In the genomic region with DNA sequence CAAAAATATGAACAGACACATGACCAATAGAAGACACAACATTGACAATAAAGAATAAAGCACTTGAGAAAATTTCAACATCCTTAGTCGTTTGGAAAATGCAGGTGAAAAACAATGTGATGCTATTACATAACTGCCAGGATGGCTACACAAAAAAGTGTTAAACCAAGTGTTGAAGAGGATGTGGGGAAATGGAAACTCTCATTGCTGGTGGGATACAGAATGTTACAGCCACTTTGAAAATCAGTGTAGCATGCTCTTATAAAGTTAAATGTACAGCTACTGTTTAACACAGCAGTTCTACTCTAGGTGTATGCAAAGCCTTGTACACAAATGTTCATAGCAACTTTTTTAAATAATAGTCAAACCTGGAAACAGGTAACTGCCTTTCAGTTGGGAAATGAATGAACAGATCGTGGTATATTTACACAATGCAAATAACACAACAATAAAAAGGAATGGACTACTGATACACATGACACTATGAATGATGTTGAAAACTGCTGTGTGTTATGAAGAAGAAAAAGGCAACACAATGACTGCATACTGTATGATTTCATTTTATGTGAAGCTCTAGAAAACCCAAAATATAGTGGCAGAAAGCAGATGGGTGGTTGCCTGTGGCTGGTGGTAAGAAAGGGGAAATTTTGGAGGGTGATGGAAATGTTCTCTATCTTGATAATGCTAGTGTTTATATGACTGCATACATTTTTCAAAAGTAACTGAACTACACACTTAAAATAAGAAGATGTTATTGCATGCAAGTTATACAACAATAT, we compare ENCODE assay signal across 21 cellular contexts.
DNase-seq lines count a peak whose midpoint lies in the region; ATAC-seq lines count a peak whose summit lies in the region.
"Had no signal": no experiment of that assay in that cellular context is flagged by ENCODE, and none has a peak within 500 bp of the region (broad histone marks: within the 10 kb centered on the region; RNA-seq: fewer than 3 reads in every experiment).

No MANE protein-coding gene starts in this region.

- H3K4me3 Mint-ChIP-seq in stimulated activated naive CD8-positive, alpha-beta T cell treated with anti-CD3 and anti-CD28 coated beads, Interleukin-15, amount 100 ng/mL, for 72 hours = no peak overlapping the region
- peak overlapping the region; percentile 13 to 53 (median 46) for H3K4me3 Mint-ChIP-seq in immature natural killer cell
- H3K4me3 Mint-ChIP-seq in stimulated activated effector memory CD8-positive, alpha-beta T cell treated with anti-CD3 and anti-CD28 coated beads, Interleukin-12 subunit alpha, Interleukin-12 subunit beta, amount 100 ng/mL, for 72 hours = no peak overlapping the region
- H3K4me3 Mint-ChIP-seq: CD14-positive monocyte; CD4-positive, alpha-beta T cell; HFFc6 had no signal

- H3K27me3 Mint-ChIP-seq in stimulated activated naive CD8-positive, alpha-beta T cell treated with anti-CD3 and anti-CD28 coated beads, Interleukin-15, amount 100 ng/mL, for 72 hours = peaks cover 17% of the 10 kb centered on the region
- H3K27me3 Mint-ChIP-seq in immature natural killer cell (ENCODE audit: low read depth in 3 of 3) = peaks cover 1 to 3% (median 2%) of the 10 kb centered on the region in 3 donors

- H3K27ac Mint-ChIP-seq in stimulated activated naive CD8-positive, alpha-beta T cell treated with anti-CD3 and anti-CD28 coated beads, Interleukin-15, amount 100 ng/mL, for 72 hours = no peak overlapping the region
- peak overlapping the region; percentile 0 to 83 (median 68) for H3K27ac Mint-ChIP-seq in immature natural killer cell
- no peak overlapping the region for H3K27ac Mint-ChIP-seq in stimulated activated effector memory CD8-positive, alpha-beta T cell treated with anti-CD3 and anti-CD28 coated beads, Interleukin-12 subunit alpha, Interleukin-12 subunit beta, amount 100 ng/mL, for 72 hours
- H3K27ac Mint-ChIP-seq: CD14-positive monocyte; CD4-positive, alpha-beta T cell; HFFc6 had no signal

- no peaks in the 10 kb centered on the region for H3K4me1 Mint-ChIP-seq in stimulated activated naive CD8-positive, alpha-beta T cell treated with anti-CD3 and anti-CD28 coated beads, Interleukin-15, amount 100 ng/mL, for 72 hours
- H3K4me1 Mint-ChIP-seq in immature natural killer cell = peaks cover 35 to 45% of the 10 kb centered on the region in 2 donors
- H3K4me1 Mint-ChIP-seq in stimulated activated effector memory CD8-positive, alpha-beta T cell treated with anti-CD3 and anti-CD28 coated beads, Interleukin-12 subunit alpha, Interleukin-12 subunit beta, amount 100 ng/mL, for 72 hours = peaks cover 18% of the 10 kb centered on the region
- H3K4me1 Mint-ChIP-seq: CD14-positive monocyte had no signal

- peaks cover 0 to 3% (median 0%) of the 10 kb centered on the region in 3 donors for H3K36me3 Mint-ChIP-seq in immature natural killer cell
- H3K36me3 Mint-ChIP-seq in stimulated activated effector memory CD8-positive, alpha-beta T cell treated with anti-CD3 and anti-CD28 coated beads, Interleukin-12 subunit alpha, Interleukin-12 subunit beta, amount 100 ng/mL, for 72 hours = no peaks in the 10 kb centered on the region
- H3K36me3 Mint-ChIP-seq: CD14-positive monocyte; CD8-positive, alpha-beta memory T cell had no signal

- ATAC-seq in stimulated activated naive CD8-positive, alpha-beta T cell treated with anti-CD3 and anti-CD28 coated beads, Interleukin-15, amount 100 ng/mL, for 72 hours = peak; percentile 49
- ATAC-seq in stimulated activated naive CD8-positive, alpha-beta T cell treated with anti-CD3 and anti-CD28 coated beads, Interleukin-15, Interleukin-2, amounts not matched to agents 100 U/mL and 50 U/mL, for 24 hours = no peak
- peak; percentile 73 for ATAC-seq in stimulated activated effector memory CD8-positive, alpha-beta T cell treated with anti-CD3 and anti-CD28 coated beads, Interleukin-12 subunit alpha, Interleukin-12 subunit beta, amount 100 ng/mL, for 72 hours
- ATAC-seq: A549, GM12878 had no signal

- DNase-seq in stimulated activated naive CD8-positive, alpha-beta T cell treated with anti-CD3 and anti-CD28 coated beads, Interleukin-15, amount 100 ng/mL, for 72 hours = no peak
- no peak for DNase-seq in stimulated activated naive CD8-positive, alpha-beta T cell treated with anti-CD3 and anti-CD28 coated beads, Interleukin-15, Interleukin-2, amounts not matched to agents 100 U/mL and 50 U/mL, for 24 hours
- DNase-seq in immature natural killer cell = peak; percentile 19 to 37 (median 31)
- DNase-seq in stimulated activated effector memory CD8-positive, alpha-beta T cell treated with anti-CD3 and anti-CD28 coated beads, Interleukin-12 subunit alpha, Interleukin-12 subunit beta, amount 100 ng/mL, for 72 hours (ENCODE audit: low spot score in 2 of 2) = no peak
- DNase-seq in NCI-H524 treated with DMSO at 0.1 percent for 48 hours (lab: John Stamatoyannopoulos, UW) = no peak
- no peak for DNase-seq in stimulated activated CD8-positive, alpha-beta memory T cell treated with anti-CD3 and anti-CD28 coated beads, Interleukin-4, amount 100 ng/mL, for 48 hours
- DNase-seq: 8988T; ACHN; AML-193; BE2C; CD4-positive, alpha-beta T cell; CD8-positive, alpha-beta memory T cell; DMS 273 treated with DMSO at 0.1 percent for 48 hours; DMS79; EL; GDM1; GOT3; HFFc6 had no signal

- H3K9me3 Mint-ChIP-seq in stimulated activated naive CD8-positive, alpha-beta T cell treated with anti-CD3 and anti-CD28 coated beads, Interleukin-15, amount 100 ng/mL, for 72 hours = no peaks in the 10 kb centered on the region
- H3K9me3 Mint-ChIP-seq in immature natural killer cell = no peaks in the 10 kb centered on the region
- no peaks in the 10 kb centered on the region for H3K9me3 Mint-ChIP-seq in stimulated activated effector memory CD8-positive, alpha-beta T cell treated with anti-CD3 and anti-CD28 coated beads, Interleukin-12 subunit alpha, Interleukin-12 subunit beta, amount 100 ng/mL, for 72 hours
- H3K9me3 Mint-ChIP-seq: CD4-positive, alpha-beta T cell; CD8-positive, alpha-beta memory T cell had no signal

Comparison
In these comparisons a context has a peak if more than half of its experiments do, and no peak if none do; other contexts are left out.
1. DNase-seq: peak in immature natural killer cell (3 of 3); none in stimulated activated naive CD8-positive, alpha-beta T cell treated with anti-CD3 and anti-CD28 coated beads, Interleukin-15, amount 100 ng/mL, for 72 hours (0 of 2), stimulated activated naive CD8-positive, alpha-beta T cell treated with anti-CD3 and anti-CD28 coated beads, Interleukin-15, Interleukin-2, amounts not matched to agents 100 U/mL and 50 U/mL, for 24 hours (single experiment), stimulated activated effector memory CD8-positive, alpha-beta T cell treated with anti-CD3 and anti-CD28 coated beads, Interleukin-12 subunit alpha, Interleukin-12 subunit beta, amount 100 ng/mL, for 72 hours (0 of 2), NCI-H524 treated with DMSO at 0.1 percent for 48 hours (single experiment) and stimulated activated CD8-positive, alpha-beta memory T cell treated with anti-CD3 and anti-CD28 coated beads, Interleukin-4, amount 100 ng/mL, for 48 hours (single experiment).
2. H3K27ac Mint-ChIP-seq: peak in immature natural killer cell (6 of 6); none in stimulated activated naive CD8-positive, alpha-beta T cell treated with anti-CD3 and anti-CD28 coated beads, Interleukin-15, amount 100 ng/mL, for 72 hours (0 of 2) and stimulated activated effector memory CD8-positive, alpha-beta T cell treated with anti-CD3 and anti-CD28 coated beads, Interleukin-12 subunit alpha, Interleukin-12 subunit beta, amount 100 ng/mL, for 72 hours (single experiment).
3. H3K4me3 Mint-ChIP-seq: peak in immature natural killer cell (5 of 5); none in stimulated activated naive CD8-positive, alpha-beta T cell treated with anti-CD3 and anti-CD28 coated beads, Interleukin-15, amount 100 ng/mL, for 72 hours (0 of 2) and stimulated activated effector memory CD8-positive, alpha-beta T cell treated with anti-CD3 and anti-CD28 coated beads, Interleukin-12 subunit alpha, Interleukin-12 subunit beta, amount 100 ng/mL, for 72 hours (single experiment).